Comparison of ENCODE assay signal across 25 cellular contexts in genomic region chr4:61923179-61923578, GRCh38.
DNase-seq lines count a peak whose midpoint lies in the region; ATAC-seq and TF ChIP-seq lines count a peak whose summit lies in the region.
"Had no signal": no experiment of that assay in that cellular context is flagged by ENCODE, and none has a peak within 500 bp of the region (broad histone marks: within the 10 kb centered on the region; RNA-seq: fewer than 3 reads in every experiment).

No MANE protein-coding gene starts in this region.

- no peak overlapping the region for H3K27ac ChIP-seq in GM23338 (ENCODE audit: low read depth)
- H3K27ac ChIP-seq in RWPE2 (ENCODE audit: poor library complexity, severe bottlenecking): peak overlapping the region; percentile 24
- no peak overlapping the region for H3K27ac ChIP-seq in testis

- WGBS in testis, 2 donors: 44 to 51% methylated on average over 3 of the region's 3 CpGs

- H2AFZ ChIP-seq in GM23338: no peak overlapping the region

- no peak for DNase-seq in GM23338 (ENCODE audit: low spot score)
- DNase-seq in RWPE2 (ENCODE audit: low spot score): no peak
- peak; percentile 17 for DNase-seq in choroid plexus epithelial cell (ENCODE audit: low read depth)
- peak; percentile 83 for DNase-seq in retinal pigment epithelial cell (ENCODE audit: low read depth)
- no peak for DNase-seq in activated CD4-positive, alpha-beta memory T cell treated with anti-CD3 and anti-CD28 coated beads, Interleukin-2, amount 10 ng/mL, durations not matched to agents 7 days and 5 days
- no peak for DNase-seq in testis
- no peak for DNase-seq in HCEC 1CT
- DNase-seq: C1 segment of cervical spinal cord; CD4-positive, alpha-beta memory T cell; DMS 273 treated with DMSO at 0.1 percent for 48 hours; DMS79; H7; KBM-7; MV-4-11; NCI-H1105; NCI-H1436 treated with DMSO at 0.1 percent for 48 hours; NCI-H187 treated with DMSO at 0.1 percent for 48 hours; NCI-H2107; NCI-H446 treated with DMSO at 0.1 percent for 48 hours; NCI-H526; NCI-H82; SIG-M5; T-cell had no signal

- H4K20me1 ChIP-seq in GM23338 (replicated peaks; ENCODE audit: insufficient read depth): no peaks in the 10 kb centered on the region

- H3K9me3 ChIP-seq in RWPE2 (ENCODE audit: severe bottlenecking): no peaks in the 10 kb centered on the region
- H3K9me3 ChIP-seq in testis: no peaks in the 10 kb centered on the region
- H3K9me3 ChIP-seq: Caco-2 had no signal

- ATAC-seq in GM23338 (no peak), RWPE2 (ENCODE audit: low read depth) (peak; percentile 83; the same call in 2 of the 3 replicates)
- ATAC-seq: Panc1, T-cell had no signal

- H3K4me3 Mint-ChIP-seq in GM23338: no peak overlapping the region
- H3K4me3 Mint-ChIP-seq in activated CD4-positive, alpha-beta memory T cell treated with anti-CD3 and anti-CD28 coated beads, Interleukin-2, amount 10 ng/mL, durations not matched to agents 7 days and 5 days: no peak overlapping the region
- H3K4me3 Mint-ChIP-seq: CD4-positive, alpha-beta memory T cell; T-cell had no signal

- no peaks in the 10 kb centered on the region for H3K9me3 Mint-ChIP-seq in GM23338
- H3K9me3 Mint-ChIP-seq in activated CD4-positive, alpha-beta memory T cell treated with anti-CD3 and anti-CD28 coated beads, Interleukin-2, amount 10 ng/mL, durations not matched to agents 7 days and 5 days: peaks cover 7% of the 10 kb centered on the region

- peak overlapping the region; percentile 31; the same call in 1 of the 2 replicates for H3K4me2 ChIP-seq in GM23338

- H3K27me3 ChIP-seq in GM23338 (ENCODE audit: insufficient read depth): no peaks in the 10 kb centered on the region
- H3K27me3 ChIP-seq in RWPE2 (ENCODE audit: insufficient read depth, poor library complexity, severe bottlenecking): no peaks in the 10 kb centered on the region
- no peaks in the 10 kb centered on the region for H3K27me3 ChIP-seq in testis

- no peak overlapping the region for H3K27ac Mint-ChIP-seq in GM23338
- H3K27ac Mint-ChIP-seq in activated CD4-positive, alpha-beta memory T cell treated with anti-CD3 and anti-CD28 coated beads, Interleukin-2, amount 10 ng/mL, durations not matched to agents 7 days and 5 days: no peak overlapping the region
- H3K27ac Mint-ChIP-seq: CD4-positive, alpha-beta memory T cell; T-cell had no signal

- H3K4me1 Mint-ChIP-seq in GM23338: peaks cover 9% of the 10 kb centered on the region
- H3K4me1 Mint-ChIP-seq in activated CD4-positive, alpha-beta memory T cell treated with anti-CD3 and anti-CD28 coated beads, Interleukin-2, amount 10 ng/mL, durations not matched to agents 7 days and 5 days: no peaks in the 10 kb centered on the region
- H3K4me1 Mint-ChIP-seq: CD4-positive, alpha-beta memory T cell; T-cell had no signal

- no peaks in the 10 kb centered on the region for H3K36me3 ChIP-seq in GM23338 (ENCODE audit: insufficient read depth)
- no peaks in the 10 kb centered on the region for H3K36me3 ChIP-seq in RWPE2 (ENCODE audit: low read depth)
- no peaks in the 10 kb centered on the region for H3K36me3 ChIP-seq in testis (ENCODE audit: low read depth, missing control alignments)

- H3K9me2 ChIP-seq in GM23338 (ENCODE audit: insufficient read depth): no peaks in the 10 kb centered on the region; the same call in 1 of the 2 replicates

- H3F3A ChIP-seq in GM23338 (replicated peaks; ENCODE audit: low read depth): no peaks in the 10 kb centered on the region

- no peaks in the 10 kb centered on the region for H3K79me2 ChIP-seq in GM23338 (replicated peaks; ENCODE audit: insufficient read depth)

- no peak for TF ChIP-seq CTCF in GM23338 (conservative IDR thresholded peaks at IDR 0.05; ENCODE audit: low read depth in 2 of 2)
- no peak for TF ChIP-seq CTCF in RWPE2 (IDR thresholded peaks at IDR 0.05; ENCODE audit: poor library complexity, severe bottlenecking)
- TF ChIP-seq CTCF in choroid plexus epithelial cell (conservative IDR thresholded peaks at IDR 0.05; ENCODE audit: low read depth, low read length): no peak
- no peak for TF ChIP-seq CTCF in retinal pigment epithelial cell (conservative IDR thresholded peaks at IDR 0.05; ENCODE audit: low read depth, low read length)
- no peak for TF ChIP-seq CTCF in testis (IDR thresholded peaks at IDR 0.05)

- TF ChIP-seq POLR2A in testis (IDR thresholded peaks at IDR 0.05): no peak

- H3K4me1 ChIP-seq in GM23338 (ENCODE audit: insufficient read depth): peaks cover 21% of the 10 kb centered on the region
- peaks cover 16% of the 10 kb centered on the region for H3K4me1 ChIP-seq in RWPE2 (ENCODE audit: insufficient read depth, poor library complexity, severe bottlenecking)
- no peaks in the 10 kb centered on the region for H3K4me1 ChIP-seq in testis

- intact Hi-C loops in testis (cut with DNase I; ENCODE audit: low total_unique reads): no loop called here

- H3K27me3 Mint-ChIP-seq in GM23338 (ENCODE audit: insufficient read depth, low read depth, poor library complexity): no peaks in the 10 kb centered on the region
- no peaks in the 10 kb centered on the region for H3K27me3 Mint-ChIP-seq in activated CD4-positive, alpha-beta memory T cell treated with anti-CD3 and anti-CD28 coated beads, Interleukin-2, amount 10 ng/mL, durations not matched to agents 7 days and 5 days
- H3K27me3 Mint-ChIP-seq: CD4-positive, alpha-beta memory T cell; T-cell had no signal

- CTCF ChIA-PET in activated CD4-positive, alpha-beta memory T cell treated with anti-CD3 and anti-CD28 coated beads, Interleukin-2, amount 10 ng/mL, durations not matched to agents 7 days and 5 days (lab: Charles Lee): no interaction called here

- H3K4me3 ChIP-seq in GM23338 (no peak overlapping the region), RWPE2 (ENCODE audit: severe bottlenecking) (no peak overlapping the region), choroid plexus epithelial cell (ENCODE audit: low read depth, low read length) (no peak overlapping the region), retinal pigment epithelial cell (ENCODE audit: low read length) (no peak overlapping the region), testis (no peak overlapping the region)

- POLR2A ChIA-PET in activated CD4-positive, alpha-beta memory T cell treated with anti-CD3 and anti-CD28 coated beads, Interleukin-2, amount 10 ng/mL, durations not matched to agents 7 days and 5 days (lab: Charles Lee): no interaction called here

- H3K36me3 Mint-ChIP-seq in GM23338 (ENCODE audit: low read depth): no peaks in the 10 kb centered on the region
- H3K36me3 Mint-ChIP-seq in activated CD4-positive, alpha-beta memory T cell treated with anti-CD3 and anti-CD28 coated beads, Interleukin-2, amount 10 ng/mL, durations not matched to agents 7 days and 5 days (ENCODE audit: low read depth): no peaks in the 10 kb centered on the region
- H3K36me3 Mint-ChIP-seq: CD4-positive, alpha-beta memory T cell; T-cell had no signal

TF ChIP-seq in GM23338, 12 proteins besides CTCF, POLR2A, EP300 and RAD21:
- TF ChIP-seq REST (IDR thresholded peaks at IDR 0.05; ENCODE audit: unreplicated experiment): no peak
- TF ChIP-seq EZH2phosphoT487 (IDR thresholded peaks at IDR 0.05; ENCODE audit: unreplicated experiment): no peak
- TF ChIP-seq NANOG (IDR thresholded peaks at IDR 0.05; ENCODE audit: borderline replicate concordance): no peak
- TF ChIP-seq EZH2 (IDR thresholded peaks at IDR 0.05; ENCODE audit: low read depth, unreplicated experiment): no peak
- TF ChIP-seq ETS1 (IDR thresholded peaks at IDR 0.05): no peak
- no peak for TF ChIP-seq ZNF331 (CRISPR knock-in tag; IDR thresholded peaks at IDR 0.05; ENCODE audit: low read depth)
- TF ChIP-seq POLR2AphosphoS5 (IDR thresholded peaks at IDR 0.05; ENCODE audit: low read depth): no peak
- no peak for TF ChIP-seq JUNB (IDR thresholded peaks at IDR 0.05; ENCODE audit: unreplicated experiment)

Comparison
In these comparisons a context has a peak if more than half of its experiments do, and no peak if none do; other contexts are left out.
1. DNase-seq: peak in choroid plexus epithelial cell (single experiment) and retinal pigment epithelial cell (single experiment); none in GM23338 (single experiment), RWPE2 (single experiment), activated CD4-positive, alpha-beta memory T cell treated with anti-CD3 and anti-CD28 coated beads, Interleukin-2, amount 10 ng/mL, durations not matched to agents 7 days and 5 days (single experiment), testis (single experiment) and HCEC 1CT (single experiment).